20 cellular contexts compared by ENCODE assay signal in genomic region chr18:62179213-62179612, GRCh38. TPM values are rescaled to one million over a fixed set of nuclear protein-coding genes. Genes with fewer than 3 reads are reported as not detected.
DNase-seq lines count a peak whose midpoint lies in the region; ATAC-seq, FAIRE-seq and TF ChIP-seq lines count a peak whose summit lies in the region.
"Had no signal": no experiment of that assay in that cellular context is flagged by ENCODE, and none has a peak within 500 bp of the region (broad histone marks: within the 10 kb centered on the region; RNA-seq: fewer than 3 reads in every experiment).

No MANE protein-coding gene starts in this region.

- BruUV-seq in GM12878 (replicated peaks; lab: Mats Ljungman, UMichigan): no TSS peak

- CTCF ChIA-PET in GM12878 (lab: Yijun Ruan, JAX): interaction anchor here (1.3 to 11.7 kb wide), 3 partner anchors 8 to 406 kb away, joined by 4 to 268 read pairs (median 19); partner anchors contain the start of gene RELCH

- H3K27me3 ChIP-seq in GM12878 (replicated peaks in 1 of 2; ENCODE audit: control insufficient read depth in 2 of 2, insufficient read depth in 2 of 2, low read length in 1 of 2): no peaks in the 10 kb centered on the region
- no peaks in the 10 kb centered on the region for H3K27me3 ChIP-seq in foreskin keratinocyte
- H3K27me3 ChIP-seq in vagina: no peaks in the 10 kb centered on the region
- H3K27me3 ChIP-seq: SJCRH30 had no signal

- 88% methylated on average over 4 of the region's 4 CpGs for WGBS in GM12878 (ENCODE audit: insufficient coverage, insufficient replicate concordance, low lambda C conversion rate, missing lambda C conversion rate)

- no peak overlapping the region for H2AFZ ChIP-seq in GM12878 (ENCODE audit: control insufficient read depth, low read depth, low read length)

- ATAC-seq in HG02610 (IDR thresholded peaks at IDR 0.05; ENCODE audit: unreplicated experiment) (peak; percentile 44), GM12878 (peak; percentile 13), foreskin keratinocyte (no peak)
- ATAC-seq: A549 had no signal

- SMC1A ChIA-PET in GM12878 (lab: Charles Lee; ENCODE audit: uncharacterized antibody, unreplicated experiment): interaction anchor here (6.4 kb wide), 1 partner anchor 70 kb away, joined by 102 read pairs; no protein-coding TSS in a partner anchor

- DNase-seq in DMS53 (lab: John Stamatoyannopoulos, UW): peak; percentile 47
- peak; percentile 67 for DNase-seq in NCI-H510A treated with DMSO at 0.1 percent for 48 hours (lab: John Stamatoyannopoulos, UW)
- no peak for DNase-seq in GM12878 (ENCODE audit: low read depth, low spot score)
- no peak for DNase-seq in foreskin keratinocyte
- no peak for DNase-seq in vagina (ENCODE audit: extremely low spot score in 2 of 2)
- DNase-seq in DMS 273 treated with DMSO at 0.1 percent for 48 hours (lab: John Stamatoyannopoulos, UW): no peak
- DNase-seq in NCI-H2081 (lab: John Stamatoyannopoulos, UW): no peak
- DNase-seq: Caco-2, DMS79 treated with DMSO at 0.1 percent for 48 hours, GDM1, HCEC 1CT, KG1, NCI-H1092, NCI-H187 treated with DMSO at 0.1 percent for 48 hours, NCI-H2227 treated with DMSO at 0.1 percent for 48 hours, NCI-H748 treated with DMSO at 0.1 percent for 48 hours, SJCRH30 had no signal

- TF ChIP-seq RAD21 in GM12878 (IDR thresholded peaks at IDR 0.05; ENCODE audit: insufficient read depth, low read depth, low read length): no peak

- POLR2A ChIA-PET in GM12878 (lab: Charles Lee): no interaction called here

- TF ChIP-seq POLR2A in GM12878 (IDR thresholded peaks at IDR 0.05; ENCODE audit: low read depth, low read length): no peak
- no peak for TF ChIP-seq POLR2A in vagina (IDR thresholded peaks at IDR 0.05)

- H3K4me2 ChIP-seq in GM12878 (ENCODE audit: control insufficient read depth, insufficient read depth): no peak overlapping the region
- H3K4me2 ChIP-seq: A549 had no signal

- peaks cover 3% of the 10 kb centered on the region for H3K79me2 ChIP-seq in GM12878 (ENCODE audit: control insufficient read depth, insufficient read depth, low read length)

- intact Hi-C loops in GM12878 (cut with micrococcal nuclease; ENCODE audit: unreplicated experiment): no loop called here
- intact Hi-C loops in vagina (cut with DNase I): no loop called here

- H3K27ac ChIP-seq in GM12878 (ENCODE audit: control insufficient read depth, insufficient read depth): no peak overlapping the region
- H3K27ac ChIP-seq in foreskin keratinocyte: no peak overlapping the region
- H3K27ac ChIP-seq in vagina: no peak overlapping the region
- H3K27ac ChIP-seq: A549, C4-2B had no signal

- no peaks in the 10 kb centered on the region for H3K9me3 ChIP-seq in GM12878 (replicated peaks; ENCODE audit: control insufficient read depth, insufficient read depth, low read length)
- H3K9me3 ChIP-seq in vagina: no peaks in the 10 kb centered on the region
- H3K9me3 ChIP-seq: A549, Caco-2, SJCRH30 had no signal

- RAD21 ChIA-PET in GM12878 (lab: Charles Lee; ENCODE audit: unreplicated experiment): interaction anchor here (8.9 kb wide), 1 partner anchor 69 kb away, joined by 98 read pairs; no protein-coding TSS in a partner anchor

- no peak for FAIRE-seq in GM12878 (lab: Jason Lieb, UNC)
- FAIRE-seq: A549 had no signal

- H3K4me3 ChIP-seq in GM12878: no peak overlapping the region
- H3K4me3 ChIP-seq in vagina: no peak overlapping the region
- H3K4me3 ChIP-seq: A549, SJCRH30 had no signal

- no peak for TF ChIP-seq CTCF in GM12878 (IDR thresholded peaks at IDR 0.05 in 2 of 3, conservative IDR thresholded peaks at IDR 0.05 in 1 of 3; ENCODE audit: control insufficient read depth in 2 of 3, extremely low read depth in 1 of 3, insufficient read depth in 1 of 3, low read depth in 3 of 3, low read length in 3 of 3)
- no peak for TF ChIP-seq CTCF in foreskin keratinocyte (conservative IDR thresholded peaks at IDR 0.05)
- no peak for TF ChIP-seq CTCF in vagina (IDR thresholded peaks at IDR 0.05)

- no peak for TF ChIP-seq EP300 in GM12878 (IDR thresholded peaks at IDR 0.05; ENCODE audit: borderline replicate concordance in 1 of 2, control insufficient read depth in 1 of 2, low read depth in 2 of 2, low read length in 2 of 2)

- no peaks in the 10 kb centered on the region for H4K20me1 ChIP-seq in GM12878 (ENCODE audit: control insufficient read depth, insufficient read depth)

- in situ Hi-C loops in GM12878 (cut with MboI): no loop called here

- H3K9ac ChIP-seq in GM12878 (ENCODE audit: control insufficient read depth, insufficient read depth, low read length): no peak overlapping the region

- H3K4me1 ChIP-seq in GM12878 (ENCODE audit: control insufficient read depth, insufficient read depth, low read length) (no peaks in the 10 kb centered on the region), foreskin keratinocyte (peaks cover 4% of the 10 kb centered on the region), vagina (no peaks in the 10 kb centered on the region)
- H3K4me1 ChIP-seq: Caco-2 had no signal

- H3K36me3 ChIP-seq in GM12878 (ENCODE audit: control insufficient read depth in 2 of 2, insufficient read depth in 2 of 2, low read length in 1 of 2): no peaks in the 10 kb centered on the region
- H3K36me3 ChIP-seq in vagina: no peaks in the 10 kb centered on the region
- H3K36me3 ChIP-seq: SJCRH30 had no signal

TF ChIP-seq in GM12878, 131 proteins besides CTCF, POLR2A, EP300 and RAD21:
- TF ChIP-seq RCOR1 (conservative IDR thresholded peaks at IDR 0.05; ENCODE audit: low read depth, low read length): no peak

RNA-seq across cellular contexts. Expression of gene PIGN, which starts 7.6 kb away (rescaled TPM):
- 180 and 206 TPM in 2 replicates for total RNA-seq in GM12878 (2013; cell fraction: nucleolus; rRNA removed)
- total RNA-seq in GM12878 (2014; rRNA removed): 17.7 and 21.9 TPM in 2 replicates
- total RNA-seq in GM12878 (2014; rRNA removed; fragmentation: Illumina TruSeq; extraction: Trizol): 20.0 and 23.4 TPM in 2 replicates
- 19.7 and 22.5 TPM in 2 replicates for total RNA-seq in GM12878 (2021)
- polyA plus RNA-seq in GM12878 (2011; ENCODE audit: low read depth): 5.0 TPM
- polyA plus RNA-seq in GM12878 (2011; rRNA removed): 25.4 and 36.0 TPM in 2 replicates
- 5.4 and 8.0 TPM in 2 replicates for polyA plus RNA-seq in GM12878 (2011; cell fraction: cytosol; rRNA removed)
- 11.5 and 14.3 TPM in 2 replicates for polyA plus RNA-seq in GM12878 (2011; cell fraction: nucleus; rRNA removed)
- 6.3 and 8.1 TPM in 2 replicates for polyA plus RNA-seq in GM12878 (2012)
- polyA plus RNA-seq in GM12878 (2014; fragmentation: Illumina TruSeq; extraction: Trizol): 10.0 and 11.2 TPM in 2 replicates
- polyA plus RNA-seq in GM12878 (2014; fragmentation: Nextera tagmentation; extraction: Ambion mirVana): 10 to 100 TPM in 1 of 2 experiments, 1 to 10 TPM in 1; 6.9 to 12.3 TPM
- 7.7 and 8.0 TPM in 2 replicates for polyA plus RNA-seq in GM12878 (2014; rRNA removed)
- 10 to 100 TPM; 22.6 to 23.3 TPM for polyA plus RNA-seq in GM12878 (2016; fragmentation: Nextera tagmentation; extraction: Ambion mirVana)
- polyA minus RNA-seq in GM12878 (2011; rRNA and poly(A)+ RNA removed): 65.1 and 93.8 TPM in 2 replicates
- 9.5 and 11.6 TPM in 2 replicates for polyA minus RNA-seq in GM12878 (2011; cell fraction: cytosol; rRNA and poly(A)+ RNA removed)
- polyA minus RNA-seq in GM12878 (2011; cell fraction: nucleus; rRNA and poly(A)+ RNA removed): 46.2 and 87.0 TPM in 2 replicates
- total RNA-seq in foreskin keratinocyte: 22.4 and 23.0 TPM in 2 replicates
- polyA plus RNA-seq in foreskin keratinocyte: 5.3 and 6.1 TPM in 2 replicates
- total RNA-seq in vagina: 34.4 TPM

RNA-seq across cellular contexts. Expression of gene RELCH, which starts 7.8 kb away (rescaled TPM):
- 177 and 180 TPM in 2 replicates for total RNA-seq in GM12878 (2013; cell fraction: nucleolus; rRNA removed)
- total RNA-seq in GM12878 (2014; rRNA removed) (23.4 and 26.1 TPM in 2 replicates), GM12878 (2014; rRNA removed; fragmentation: Illumina TruSeq; extraction: Trizol) (23.6 and 28.6 TPM in 2 replicates), GM12878 (2021) (20.3 and 21.3 TPM in 2 replicates), foreskin keratinocyte (16.6 and 17.9 TPM in 2 replicates), vagina (59.9 TPM)
- polyA plus RNA-seq in GM12878 (2011; ENCODE audit: low read depth): 4.8 TPM
- polyA plus RNA-seq in GM12878 (2011; rRNA removed) (20.4 and 25.2 TPM in 2 replicates), GM12878 (2014; fragmentation: Illumina TruSeq; extraction: Trizol) (17.2 and 21.0 TPM in 2 replicates), GM12878 (2014; fragmentation: Nextera tagmentation; extraction: Ambion mirVana) (1 to 10 TPM; 3.1 to 3.4 TPM), GM12878 (2014; rRNA removed) (11.2 and 11.8 TPM in 2 replicates), GM12878 (2016; fragmentation: Nextera tagmentation; extraction: Ambion mirVana) (10 to 100 TPM; 10.4 to 11.7 TPM), foreskin keratinocyte (3.6 and 4.6 TPM in 2 replicates)
- polyA plus RNA-seq in GM12878 (2011; cell fraction: cytosol; rRNA removed): 6.6 and 7.7 TPM in 2 replicates
- 51.0 and 53.4 TPM in 2 replicates for polyA plus RNA-seq in GM12878 (2011; cell fraction: nucleus; rRNA removed)
- polyA plus RNA-seq in GM12878 (2012): 6.5 and 11.8 TPM in 2 replicates
- 82.0 and 127 TPM in 2 replicates for polyA minus RNA-seq in GM12878 (2011; rRNA and poly(A)+ RNA removed)
- 12.0 and 16.3 TPM in 2 replicates for polyA minus RNA-seq in GM12878 (2011; cell fraction: cytosol; rRNA and poly(A)+ RNA removed)
- polyA minus RNA-seq in GM12878 (2011; cell fraction: nucleus; rRNA and poly(A)+ RNA removed): 126 and 138 TPM in 2 replicates

Comparison
In these comparisons a context has a peak if more than half of its experiments do, and no peak if none do; other contexts are left out.
1. DNase-seq: peak in DMS53 (single experiment) and NCI-H510A treated with DMSO at 0.1 percent for 48 hours (single experiment); none in GM12878 (single experiment), foreskin keratinocyte (0 of 2), vagina (0 of 2), DMS 273 treated with DMSO at 0.1 percent for 48 hours (single experiment) and NCI-H2081 (0 of 2).